14 cellular contexts compared by ENCODE assay signal in the genomic region with DNA sequence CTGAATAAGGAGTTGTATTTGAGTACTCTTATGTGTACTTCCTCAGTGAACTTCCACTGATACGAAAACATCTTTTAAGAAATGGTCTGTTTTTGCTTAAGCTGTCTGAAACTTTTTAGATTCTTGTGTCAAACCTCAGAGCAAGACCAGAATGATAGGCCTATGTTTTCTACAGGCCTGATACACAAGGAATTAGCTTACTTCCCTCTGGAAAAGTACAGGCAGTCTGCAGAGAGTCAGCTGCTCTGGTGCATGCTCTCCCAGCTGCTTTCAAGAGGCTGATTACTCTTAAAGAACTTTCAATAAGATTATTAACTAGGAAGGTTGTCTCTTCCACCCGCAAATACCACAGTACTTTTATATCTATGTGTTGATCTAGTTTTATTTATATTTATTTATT. TPM values are rescaled to one million over a fixed set of nuclear protein-coding genes. Genes with fewer than 3 reads are reported as not detected.
DNase-seq lines count a peak whose midpoint lies in the region; ATAC-seq and TF ChIP-seq lines count a peak whose summit lies in the region.
"Had no signal": no experiment of that assay in that cellular context is flagged by ENCODE, and none has a peak within 500 bp of the region (broad histone marks: within the 10 kb centered on the region; RNA-seq: fewer than 3 reads in every experiment).

No MANE protein-coding gene starts in this region.

- no peaks in the 10 kb centered on the region for H3K9me3 Mint-ChIP-seq in dendritic cell treated with granulocyte-macrophage colony-stimulating factor and Interleukin-4, amounts not matched to agents 40 ng/mL and 50 ng/mL, for 4 days
- H3K9me3 Mint-ChIP-seq: activated CD4-positive, alpha-beta memory T cell treated with anti-CD3 and anti-CD28 coated beads for 36 hours had no signal

- H3K27me3 Mint-ChIP-seq in dendritic cell treated with granulocyte-macrophage colony-stimulating factor and Interleukin-4, amounts not matched to agents 40 ng/mL and 50 ng/mL, for 4 days: no peaks in the 10 kb centered on the region
- H3K27me3 Mint-ChIP-seq: activated CD4-positive, alpha-beta memory T cell treated with anti-CD3 and anti-CD28 coated beads for 36 hours had no signal

- peak overlapping the region; percentile 61 for H3K27ac ChIP-seq in mesenchymal stem cell (ENCODE audit: low read length, poor library complexity, severe bottlenecking)
- H3K27ac ChIP-seq in suprapubic skin: peak overlapping the region; percentile 62
- H3K27ac ChIP-seq: HL-60, SJSA1 had no signal

- H3K4me1 Mint-ChIP-seq in dendritic cell treated with granulocyte-macrophage colony-stimulating factor and Interleukin-4, amounts not matched to agents 40 ng/mL and 50 ng/mL, for 4 days (ENCODE audit: low read depth): peaks cover 35% of the 10 kb centered on the region

- peak overlapping the region; percentile 41 for H3K9ac ChIP-seq in mesenchymal stem cell (ENCODE audit: low read length)

- intact Hi-C loops in dendritic cell treated with granulocyte-macrophage colony-stimulating factor and Interleukin-4, amounts not matched to agents 40 ng/mL and 50 ng/mL, for 4 days (cut with micrococcal nuclease): no loop called here

- H2BK12ac ChIP-seq in mesenchymal stem cell (ENCODE audit: low read length in 2 of 2): no peak overlapping the region

- H4K91ac ChIP-seq in mesenchymal stem cell (ENCODE audit: low read length): no peak overlapping the region

- H3K4ac ChIP-seq in mesenchymal stem cell (ENCODE audit: low read depth in 1 of 2, low read length in 2 of 2): no peak overlapping the region

- ATAC-seq in GM21825 (IDR thresholded peaks at IDR 0.05; ENCODE audit: unreplicated experiment): no peak

- no peak for TF ChIP-seq CTCF in suprapubic skin (IDR thresholded peaks at IDR 0.05)

- no peak overlapping the region for H3K4me3 ChIP-seq in mesenchymal stem cell (ENCODE audit: insufficient read depth in 1 of 2, low read depth in 1 of 2, low read length in 2 of 2)
- H3K4me3 ChIP-seq in suprapubic skin: no peak overlapping the region
- H3K4me3 ChIP-seq: SJSA1 had no signal

- H3K14ac ChIP-seq in mesenchymal stem cell (ENCODE audit: low read length in 2 of 2): no peak overlapping the region

- no peak overlapping the region for H2AK5ac ChIP-seq in mesenchymal stem cell (ENCODE audit: low read length, severe bottlenecking)

- no peak for TF ChIP-seq POLR2A in suprapubic skin (IDR thresholded peaks at IDR 0.05)

- TF ChIP-seq EP300 in suprapubic skin (IDR thresholded peaks at IDR 0.05): no peak

- peaks cover 8% of the 10 kb centered on the region for H3K4me1 ChIP-seq in mesenchymal stem cell (ENCODE audit: control insufficient read depth, insufficient read depth, low read depth, low read length)
- peaks cover 43% of the 10 kb centered on the region for H3K4me1 ChIP-seq in suprapubic skin

- no peak overlapping the region for H2BK120ac ChIP-seq in mesenchymal stem cell (ENCODE audit: low read depth, low read length)

- no peak overlapping the region for H2BK5ac ChIP-seq in mesenchymal stem cell (ENCODE audit: low read depth, low read length, poor library complexity, severe bottlenecking)

- H2AFZ ChIP-seq in mesenchymal stem cell (ENCODE audit: low read depth, low read length): no peak overlapping the region

- H3K79me1 ChIP-seq in mesenchymal stem cell (replicated peaks; ENCODE audit: low read length, poor library complexity, severe bottlenecking): peaks cover 17% of the 10 kb centered on the region

- H3K18ac ChIP-seq in mesenchymal stem cell (ENCODE audit: low read depth in 1 of 2, low read length in 2 of 2): no peak overlapping the region

- H3K23ac ChIP-seq in mesenchymal stem cell (ENCODE audit: low read length in 2 of 2): no peak overlapping the region

- DNase-seq in NCI-H82 treated with DMSO at 0.1 percent for 48 hours (lab: John Stamatoyannopoulos, UW; ENCODE audit: unreplicated experiment) (peak; percentile 28), mesenchymal stem cell (peak; percentile 65), suprapubic skin (ENCODE audit: low spot score in 2 of 2) (no peak), kidney tubule cell (ENCODE audit: low spot score) (no peak)
- DNase-seq in activated CD4-positive, alpha-beta T cell treated with anti-CD3 and anti-CD28 coated beads for 48 hours: no peak
- DNase-seq in NK-92 treated with Interleukin-12 subunit alpha and Interleukin-12 subunit beta, amount 100 ng/mL, for 24 hours (lab: John Stamatoyannopoulos, UW): no peak
- DNase-seq: activated CD4-positive, alpha-beta memory T cell treated with anti-CD3 and anti-CD28 coated beads for 36 hours; activated naive CD4-positive, alpha-beta T cell treated with anti-CD3 and anti-CD28 coated beads, Interleukin-2, amount 50 U/mL, for 16 hours; stimulated activated CD4-positive, alpha-beta T cell treated with anti-CD3 and anti-CD28 coated beads, Interleukin-12 subunit alpha, Interleukin-12 subunit beta, amount 100 ng/mL, for 4 hours; stimulated activated CD8-positive, alpha-beta memory T cell treated with anti-CD3 and anti-CD28 coated beads, Interleukin-4, amount 100 ng/mL, for 48 hours had no signal

- H3K9me3 ChIP-seq in mesenchymal stem cell (ENCODE audit: control insufficient read depth, low read length) (no peaks in the 10 kb centered on the region), suprapubic skin (no peaks in the 10 kb centered on the region)
- H3K9me3 ChIP-seq: SJSA1 had no signal

- H3K36me3 Mint-ChIP-seq in dendritic cell treated with granulocyte-macrophage colony-stimulating factor and Interleukin-4, amounts not matched to agents 40 ng/mL and 50 ng/mL, for 4 days (ENCODE audit: low read depth): peaks cover 6% of the 10 kb centered on the region

- 80% methylated on average over 1 of the region's 2 CpGs for WGBS in mesenchymal stem cell
- WGBS in suprapubic skin: 53% methylated on average over 2 of the region's 2 CpGs

- H3K27me3 ChIP-seq in mesenchymal stem cell (ENCODE audit: control insufficient read depth in 1 of 2, insufficient read depth in 1 of 2, low read length in 2 of 2) (no peaks in the 10 kb centered on the region), suprapubic skin (no peaks in the 10 kb centered on the region)
- H3K27me3 ChIP-seq: SJSA1 had no signal

- peak overlapping the region; percentile 26 for H3K4me3 Mint-ChIP-seq in dendritic cell treated with granulocyte-macrophage colony-stimulating factor and Interleukin-4, amounts not matched to agents 40 ng/mL and 50 ng/mL, for 4 days
- H3K4me3 Mint-ChIP-seq: activated CD4-positive, alpha-beta memory T cell treated with anti-CD3 and anti-CD28 coated beads for 36 hours had no signal

- no peak overlapping the region for H2BK15ac ChIP-seq in mesenchymal stem cell (ENCODE audit: low read depth, poor library complexity, severe bottlenecking)

- H3K36me3 ChIP-seq in mesenchymal stem cell (ENCODE audit: control insufficient read depth in 1 of 2, insufficient read depth in 2 of 2, low read depth in 1 of 2, low read length in 2 of 2) (no peaks in the 10 kb centered on the region), suprapubic skin (no peaks in the 10 kb centered on the region)

- no peak overlapping the region for H4K8ac ChIP-seq in mesenchymal stem cell (ENCODE audit: low read length)

- H3K27ac Mint-ChIP-seq in dendritic cell treated with granulocyte-macrophage colony-stimulating factor and Interleukin-4, amounts not matched to agents 40 ng/mL and 50 ng/mL, for 4 days: peak overlapping the region; percentile 73
- H3K27ac Mint-ChIP-seq: activated CD4-positive, alpha-beta memory T cell treated with anti-CD3 and anti-CD28 coated beads for 36 hours had no signal

- no peak overlapping the region for H3K4me2 ChIP-seq in mesenchymal stem cell (ENCODE audit: low read length, poor library complexity, severe bottlenecking)

RNA-seq across cellular contexts. Expression of a gene that starts 9.5 kb away (rescaled TPM):
- polyA plus RNA-seq in mesenchymal stem cell (2013, experiment 1 of 2): 19.7 TPM
- polyA plus RNA-seq in mesenchymal stem cell (2013, experiment 2 of 2): 18.9 TPM
- 10 to 100 TPM; 19.8 to 45.4 (median 29.0) TPM for total RNA-seq in suprapubic skin

Comparison
In these comparisons a context has a peak if more than half of its experiments do, and no peak if none do; other contexts are left out.
1. DNase-seq: peak in NCI-H82 treated with DMSO at 0.1 percent for 48 hours (single experiment) and mesenchymal stem cell (single experiment); none in suprapubic skin (0 of 2), activated CD4-positive, alpha-beta T cell treated with anti-CD3 and anti-CD28 coated beads for 48 hours (single experiment), kidney tubule cell (single experiment) and NK-92 treated with Interleukin-12 subunit alpha and Interleukin-12 subunit beta, amount 100 ng/mL, for 24 hours (single experiment).